In the genomic region with DNA sequence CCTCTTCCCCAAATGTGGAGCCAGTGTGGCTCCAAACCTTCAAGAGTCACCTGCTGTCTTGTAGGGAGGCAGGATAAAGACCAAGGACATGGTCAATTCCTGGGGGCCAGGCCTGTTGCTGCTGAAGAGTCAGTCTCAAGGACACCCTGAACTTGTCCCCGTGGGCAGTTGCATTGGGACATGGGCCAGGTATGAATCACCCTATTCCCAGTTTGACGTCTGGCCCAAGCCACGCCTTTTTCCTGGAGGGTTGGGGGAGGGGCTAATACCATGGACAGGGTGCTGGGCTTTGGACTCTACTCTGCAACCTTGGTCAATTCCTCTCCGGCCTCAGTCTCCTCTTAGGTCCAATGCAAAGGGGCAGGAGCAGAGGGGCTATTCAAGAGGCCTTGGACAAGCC, we compare ENCODE assay signal across 11 cellular contexts. TPM values are rescaled to one million over a fixed set of nuclear protein-coding genes. Genes with fewer than 3 reads are reported as not detected.
A peak's percentile ranks its signal among the peaks of the same experiment; 100 is the strongest.
DNase-seq lines count a peak whose midpoint lies in the region; ATAC-seq and TF ChIP-seq lines count a peak whose summit lies in the region.
"Had no signal": no experiment of that assay in that cellular context is flagged by ENCODE, and none has a peak within 500 bp of the region (broad histone marks: within the 10 kb centered on the region; RNA-seq: fewer than 3 reads in every experiment).

No MANE protein-coding gene starts in this region.

- DNase-seq in H7, result peak; percentile 68
- peak; percentile 32 for DNase-seq in SK-MEL-5 (ENCODE audit: low read depth, low spot score)
- peak; percentile 15 for DNase-seq in fibroblast of the aortic adventitia (ENCODE audit: low read depth)
- peak in 1 of 2 donors; percentile 65 for DNase-seq in gastrocnemius medialis
- no peak for DNase-seq in GF-D8 (lab: John Stamatoyannopoulos, UW)
- no peak for DNase-seq in NCI-H748 treated with DMSO at 0.1 percent for 48 hours (lab: John Stamatoyannopoulos, UW)
- DNase-seq: activated T-cell treated with anti-CD3 and anti-CD28 coated beads, Interleukin-2, amount 50 U/mL, for 72 hours; GDM1; stimulated activated naive CD4-positive, alpha-beta T cell treated with Interleukin-2 at 50 U/mL for 16 hours had no signal

- H3K4me3 ChIP-seq in H7 (ENCODE audit: insufficient read depth, low read depth, low read length) (no peak overlapping the region), fibroblast of the aortic adventitia (ENCODE audit: low read depth, low read length) (no peak overlapping the region), gastrocnemius medialis (no peak overlapping the region)

- H3K9me3 ChIP-seq in gastrocnemius medialis, result no peaks in the 10 kb centered on the region

- in situ Hi-C loops in SK-MEL-5 (cut with HindIII; ENCODE audit: low pct_unique_long_range_greater_than_20kb, low sequenced_read_pairs) (no loop called here), gastrocnemius medialis (cut with MboI; ENCODE audit: low sequenced_read_pairs in 4 of 4) (no loop called here)

- H3K36me3 ChIP-seq in H7 (replicated peaks; ENCODE audit: control insufficient read depth, insufficient read depth, low read length), result no peaks in the 10 kb centered on the region
- H3K36me3 ChIP-seq in gastrocnemius medialis, result no peaks in the 10 kb centered on the region

- intact Hi-C loops in gastrocnemius medialis (cut with DNase I; ENCODE audit: low total_unique reads), result no loop called here

- TF ChIP-seq CTCF in fibroblast of the aortic adventitia (IDR thresholded peaks at IDR 0.05; ENCODE audit: insufficient read depth, low read length), result no peak
- TF ChIP-seq CTCF in gastrocnemius medialis (IDR thresholded peaks at IDR 0.05 in 4 of 5, conservative IDR thresholded peaks at IDR 0.05 in 1 of 5), result no peak

- H3K4me1 ChIP-seq in gastrocnemius medialis, result peaks cover 0 to 6% of the 10 kb centered on the region in 2 donors

- H3K27me3 ChIP-seq in H7 (ENCODE audit: control insufficient read depth, insufficient read depth, low read length) (no peaks in the 10 kb centered on the region), gastrocnemius medialis (no peaks in the 10 kb centered on the region)

- no peak overlapping the region for H3K27ac ChIP-seq in gastrocnemius medialis

- peak; percentile 73 to 88 for ATAC-seq in gastrocnemius medialis
- ATAC-seq in HG02623 (IDR thresholded peaks at IDR 0.05; ENCODE audit: unreplicated experiment), result no peak
- ATAC-seq: activated T-cell treated with anti-CD3 and anti-CD28 coated beads, Interleukin-2, amount 50 U/mL, for 72 hours; natural killer cell treated with Interleukin-12 subunit alpha and Interleukin-12 subunit beta and Interleukin-15 and Interleukin-18, amount 100 ng/mL, for 72 hours had no signal

- no peak for TF ChIP-seq POLR2A in gastrocnemius medialis (IDR thresholded peaks at IDR 0.05)

RNA-seq across cellular contexts. Expression of gene ATP2B2, which starts 10.4 kb away (rescaled TPM):
- 0.04 and 0.21 TPM in 2 replicates for total RNA-seq in H7 (2014; rRNA removed; shearing (Covaris generic))
- total RNA-seq in SK-MEL-5 (2014; rRNA removed; shearing (Covaris generic)), result not detected in 2 replicates
- 0.06 TPM in 1 of 2 replicates, not detected in the other for polyA plus RNA-seq in SK-MEL-5 (2015; cell fraction: cytosol; rRNA removed)
- polyA plus RNA-seq in SK-MEL-5 (2015; cell fraction: nucleus; rRNA removed), result 0.05 TPM in 1 of 2 replicates, not detected in the other
- total RNA-seq in fibroblast of the aortic adventitia (ENCODE audit: low replicate concordance) (not detected in 2 replicates), gastrocnemius medialis (1 to 10 TPM in 3 of 4 donors, under 1 TPM in 1; 0.31 to 2.9 (median 1.8) TPM)
- total RNA-seq: activated T-cell treated with anti-CD3 and anti-CD28 coated beads, Interleukin-2, amount 50 U/mL, for 72 hours; natural killer cell treated with Interleukin-12 subunit alpha and Interleukin-12 subunit beta and Interleukin-15 and Interleukin-18, amount 100 ng/mL, for 72 hours had no signal

Comparison
In these comparisons a context has a peak if more than half of its experiments do, and no peak if none do; other contexts are left out.
1. DNase-seq: peak in H7 (single experiment), SK-MEL-5 (single experiment) and fibroblast of the aortic adventitia (single experiment); none in GF-D8 (single experiment) and NCI-H748 treated with DMSO at 0.1 percent for 48 hours (single experiment).